In the genomic region with DNA sequence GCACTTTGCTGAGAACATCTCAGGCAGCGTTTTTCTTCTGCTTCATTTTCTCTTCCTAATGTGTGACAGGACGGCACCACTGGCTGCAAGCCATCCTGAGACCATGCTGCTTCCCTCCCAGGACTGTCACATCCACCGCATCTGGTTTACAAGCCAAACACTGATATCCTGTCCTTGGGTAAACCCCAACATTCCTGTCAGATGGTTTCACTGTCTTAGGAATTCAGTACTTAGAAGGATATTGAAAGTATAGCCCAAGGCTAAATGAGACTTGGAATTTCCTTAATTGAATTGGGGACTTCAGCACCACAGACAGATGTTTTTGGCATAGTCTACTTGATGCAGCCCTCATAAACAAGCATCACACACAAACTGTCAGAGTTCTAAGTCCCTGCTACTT, we compare ENCODE assay signal across 19 cellular contexts.
A peak's percentile ranks its signal among the peaks of the same experiment; 100 is the strongest.
DNase-seq lines count a peak whose midpoint lies in the region; ATAC-seq and TF ChIP-seq lines count a peak whose summit lies in the region.
"Had no signal": no experiment of that assay in that cellular context is flagged by ENCODE, and none has a peak within 500 bp of the region (broad histone marks: within the 10 kb centered on the region; RNA-seq: fewer than 3 reads in every experiment).

No MANE protein-coding gene starts in this region.

- DNase-seq in AG20443 (ENCODE audit: low spot score) (peak; percentile 83), MG63 (peak; percentile 20), cardiac fibroblast (ENCODE audit: low read depth in 2 of 2) (peak; percentile 51 to 60), kidney epithelial cell (ENCODE audit: low read depth) (peak; percentile 53), SJCRH30 (no peak)
- no peak for DNase-seq in activated CD4-positive, alpha-beta T cell treated with anti-CD3 and anti-CD28 coated beads, Interleukin-2, amount 50 U/mL, for 1 hour
- DNase-seq: activated CD8-positive, alpha-beta T cell treated with anti-CD3 and anti-CD28 coated beads, Interleukin-2, amount 10 ng/mL, durations not matched to agents 7 days and 5 days; CD8-positive, alpha-beta memory T cell; dorsolateral prefrontal cortex; NCI-H2029 treated with DMSO at 0.1 percent for 48 hours; NK-92 treated with Interleukin-12 subunit alpha and Interleukin-12 subunit beta, amount 100 ng/mL, for 24 hours; stimulated activated CD4-positive, alpha-beta T cell treated with anti-CD3 and anti-CD28 coated beads, Interleukin-4, amount 100 ng/mL, for 4 hours; T-helper 17 cell had no signal

- ATAC-seq in GM21515 (IDR thresholded peaks at IDR 0.05; ENCODE audit: unreplicated experiment) (no peak), HG02973 (IDR thresholded peaks at IDR 0.05; ENCODE audit: unreplicated experiment) (no peak)
- ATAC-seq: activated CD8-positive, alpha-beta T cell treated with anti-CD3 and anti-CD28 coated beads, Interleukin-2, amount 10 ng/mL, durations not matched to agents 7 days and 5 days; activated naive CD4-positive, alpha-beta T cell treated with anti-CD3 and anti-CD28 coated beads, Interleukin-2, amount 50 U/mL, for 72 hours; K562; T-helper 17 cell had no signal

- H3K36me3 ChIP-seq in MG63: no peaks in the 10 kb centered on the region
- H3K36me3 ChIP-seq in kidney epithelial cell (ENCODE audit: control insufficient read depth, insufficient read depth, low read length): no peaks in the 10 kb centered on the region
- H3K36me3 ChIP-seq in SJCRH30: no peaks in the 10 kb centered on the region
- H3K36me3 ChIP-seq: HAP-1, prostate gland had no signal

- no peaks in the 10 kb centered on the region for H3K4me1 ChIP-seq in SJCRH30
- H3K4me1 ChIP-seq: HAP-1, prostate gland had no signal

- H3K27me3 ChIP-seq in MG63 (no peaks in the 10 kb centered on the region), kidney epithelial cell (ENCODE audit: control insufficient read depth, insufficient read depth, low read length) (no peaks in the 10 kb centered on the region), SJCRH30 (no peaks in the 10 kb centered on the region; the same call in 1 of the 2 replicates)
- H3K27me3 ChIP-seq: dorsolateral prefrontal cortex had no signal

- no peak overlapping the region for H3K27ac ChIP-seq in SJCRH30
- H3K27ac ChIP-seq: dorsolateral prefrontal cortex, prostate gland had no signal

- H3K9me3 ChIP-seq in MG63 (no peaks in the 10 kb centered on the region), SJCRH30 (replicated peaks) (no peaks in the 10 kb centered on the region)
- H3K9me3 ChIP-seq: HAP-1, prostate gland had no signal

- no peak for TF ChIP-seq CTCF in cardiac fibroblast (IDR thresholded peaks at IDR 0.05; ENCODE audit: low read depth, low read length)
- no peak for TF ChIP-seq CTCF in kidney epithelial cell (IDR thresholded peaks at IDR 0.05; ENCODE audit: insufficient read depth, low read length, poor library complexity, severe bottlenecking)

- H3K4me3 ChIP-seq in MG63 (no peak overlapping the region), cardiac fibroblast (replicated peaks in 1 of 2; ENCODE audit: low read depth in 2 of 2, low read length in 2 of 2) (no peak overlapping the region), kidney epithelial cell (ENCODE audit: low read depth, low read length) (no peak overlapping the region), SJCRH30 (no peak overlapping the region)
- H3K4me3 ChIP-seq: dorsolateral prefrontal cortex, HAP-1, K562, prostate gland had no signal

Comparison
In these comparisons a context has a peak if more than half of its experiments do, and no peak if none do; other contexts are left out.
1. DNase-seq: peak in AG20443 (single experiment), MG63 (single experiment), cardiac fibroblast (2 of 2) and kidney epithelial cell (single experiment); none in SJCRH30 (0 of 2) and activated CD4-positive, alpha-beta T cell treated with anti-CD3 and anti-CD28 coated beads, Interleukin-2, amount 50 U/mL, for 1 hour (single experiment).